In genomic region chr1:12121212-12122000, GRCh38 we compare ENCODE assay signal across 19 cellular contexts. TPM values are rescaled to one million over a fixed set of nuclear protein-coding genes. Genes with fewer than 3 reads are reported as not detected.
DNase-seq lines count a peak whose midpoint lies in the region; ATAC-seq and TF ChIP-seq lines count a peak whose summit lies in the region.
"Had no signal": no experiment of that assay in that cellular context is flagged by ENCODE, and none has a peak within 500 bp of the region (broad histone marks: within the 10 kb centered on the region; RNA-seq: fewer than 3 reads in every experiment).

No MANE protein-coding gene starts in this region.

- 60% methylated on average over 12 of the region's 12 CpGs for WGBS in suprapubic skin

- peak; percentile 86 for ATAC-seq in T-helper 17 cell
- ATAC-seq in HG03378 (IDR thresholded peaks at IDR 0.05; ENCODE audit: unreplicated experiment), result no peak
- no peak for ATAC-seq in HG02678 (IDR thresholded peaks at IDR 0.05; ENCODE audit: unreplicated experiment)

- no peak for DNase-seq in activated naive CD4-positive, alpha-beta T cell treated with anti-CD3 and anti-CD28 coated beads for 36 hours
- DNase-seq in T-helper 17 cell (no peak), fibroblast of the aortic adventitia (ENCODE audit: low read depth) (peak; percentile 94), suprapubic skin (ENCODE audit: low spot score in 2 of 2) (no peak), NCI-H1417 treated with DMSO at 0.1 percent for 48 hours (lab: John Stamatoyannopoulos, UW) (no peak)
- DNase-seq: activated CD4-positive, alpha-beta T cell treated with anti-CD3 and anti-CD28 coated beads, Interleukin-2, amount 50 U/mL, for 1 hour; GDM1; MM.1S; NCI-H2171; PC-9; stimulated activated CD4-positive, alpha-beta T cell treated with anti-CD3 and anti-CD28 coated beads, Interleukin-12 subunit alpha, Interleukin-12 subunit beta, amount 100 ng/mL, for 4 hours; uterus had no signal

- CTCF ChIA-PET in activated naive CD4-positive, alpha-beta T cell treated with anti-CD3 and anti-CD28 coated beads for 36 hours (lab: Charles Lee), result interaction anchor here (1.3 to 11.8 kb wide), 7 partner anchors 10 to 154 kb away, joined by 3 to 301 read pairs (median 4); no protein-coding TSS in a partner anchor

- TF ChIP-seq POLR2A in suprapubic skin (IDR thresholded peaks at IDR 0.05), result no peak

- intact Hi-C loops in activated naive CD4-positive, alpha-beta T cell treated with anti-CD3 and anti-CD28 coated beads for 36 hours (cut with micrococcal nuclease), result loop anchor here (10.0 kb wide), 1 partner anchor 533 kb away; no protein-coding TSS in a partner anchor

- H3K27ac Mint-ChIP-seq in activated naive CD4-positive, alpha-beta T cell treated with anti-CD3 and anti-CD28 coated beads, Interleukin-2, amount 50 U/mL, for 24 hours, result peak overlapping the region; percentile 20
- H3K27ac Mint-ChIP-seq in activated naive CD4-positive, alpha-beta T cell treated with anti-CD3 and anti-CD28 coated beads for 36 hours, result no peak overlapping the region
- H3K27ac Mint-ChIP-seq in T-helper 17 cell, result peak overlapping the region; percentile 39
- H3K27ac Mint-ChIP-seq: activated naive CD8-positive, alpha-beta T cell had no signal

- no peaks in the 10 kb centered on the region for H3K27me3 Mint-ChIP-seq in activated naive CD4-positive, alpha-beta T cell treated with anti-CD3 and anti-CD28 coated beads, Interleukin-2, amount 50 U/mL, for 24 hours
- no peaks in the 10 kb centered on the region for H3K27me3 Mint-ChIP-seq in activated naive CD4-positive, alpha-beta T cell treated with anti-CD3 and anti-CD28 coated beads for 36 hours (ENCODE audit: low read depth)
- H3K27me3 Mint-ChIP-seq in T-helper 17 cell, result no peaks in the 10 kb centered on the region

- no peaks in the 10 kb centered on the region for H3K36me3 ChIP-seq in suprapubic skin
- H3K36me3 ChIP-seq: uterus had no signal

- H3K27me3 ChIP-seq in suprapubic skin, result peaks cover 8% of the 10 kb centered on the region
- H3K27me3 ChIP-seq: hepatocyte, uterus had no signal

- no peak overlapping the region for H3K4me3 Mint-ChIP-seq in activated naive CD4-positive, alpha-beta T cell treated with anti-CD3 and anti-CD28 coated beads, Interleukin-2, amount 50 U/mL, for 24 hours
- no peak overlapping the region for H3K4me3 Mint-ChIP-seq in activated naive CD4-positive, alpha-beta T cell treated with anti-CD3 and anti-CD28 coated beads for 36 hours
- peak overlapping the region; percentile 65 for H3K4me3 Mint-ChIP-seq in T-helper 17 cell
- H3K4me3 Mint-ChIP-seq: activated naive CD8-positive, alpha-beta T cell; neural crest cell had no signal

- no peak overlapping the region for H3K27ac ChIP-seq in suprapubic skin
- H3K27ac ChIP-seq: hepatocyte, HL-60, PC-9, uterus had no signal

- H3K9me3 Mint-ChIP-seq in activated naive CD4-positive, alpha-beta T cell treated with anti-CD3 and anti-CD28 coated beads, Interleukin-2, amount 50 U/mL, for 24 hours, result no peaks in the 10 kb centered on the region
- no peaks in the 10 kb centered on the region for H3K9me3 Mint-ChIP-seq in activated naive CD4-positive, alpha-beta T cell treated with anti-CD3 and anti-CD28 coated beads for 36 hours
- H3K9me3 Mint-ChIP-seq: neural crest cell had no signal

- peak; percentile 36 for TF ChIP-seq EP300 in suprapubic skin (IDR thresholded peaks at IDR 0.05)

- H3K9me3 ChIP-seq in T-helper 17 cell (ENCODE audit: control insufficient read depth, low read length, poor library complexity, severe bottlenecking) (no peaks in the 10 kb centered on the region), suprapubic skin (no peaks in the 10 kb centered on the region)
- H3K9me3 ChIP-seq: uterus had no signal

- peaks cover 3% of the 10 kb centered on the region for H3K36me3 Mint-ChIP-seq in activated naive CD4-positive, alpha-beta T cell treated with anti-CD3 and anti-CD28 coated beads, Interleukin-2, amount 50 U/mL, for 24 hours
- H3K36me3 Mint-ChIP-seq in activated naive CD4-positive, alpha-beta T cell treated with anti-CD3 and anti-CD28 coated beads for 36 hours (ENCODE audit: low read depth), result peaks cover 4% of the 10 kb centered on the region
- no peaks in the 10 kb centered on the region for H3K36me3 Mint-ChIP-seq in T-helper 17 cell (ENCODE audit: low read depth)

- H3K4me1 ChIP-seq in suprapubic skin, result peaks cover 8% of the 10 kb centered on the region
- H3K4me1 ChIP-seq: uterus had no signal

- TF ChIP-seq CTCF in fibroblast of the aortic adventitia (IDR thresholded peaks at IDR 0.05; ENCODE audit: insufficient read depth, low read length), result no peak
- no peak for TF ChIP-seq CTCF in suprapubic skin (IDR thresholded peaks at IDR 0.05)

- H3K4me1 Mint-ChIP-seq in activated naive CD4-positive, alpha-beta T cell treated with anti-CD3 and anti-CD28 coated beads, Interleukin-2, amount 50 U/mL, for 24 hours, result peaks cover 36% of the 10 kb centered on the region
- peaks cover 23% of the 10 kb centered on the region for H3K4me1 Mint-ChIP-seq in activated naive CD4-positive, alpha-beta T cell treated with anti-CD3 and anti-CD28 coated beads for 36 hours (ENCODE audit: low read depth)
- peaks cover 25% of the 10 kb centered on the region for H3K4me1 Mint-ChIP-seq in T-helper 17 cell

- H3K4me3 ChIP-seq in fibroblast of the aortic adventitia (ENCODE audit: low read depth, low read length) (no peak overlapping the region), suprapubic skin (no peak overlapping the region)
- H3K4me3 ChIP-seq: hepatocyte, PC-9, uterus had no signal

RNA-seq across cellular contexts. Expression of gene TNFRSF1B, which starts 45.4 kb away (rescaled TPM):
- total RNA-seq in activated naive CD4-positive, alpha-beta T cell treated with anti-CD3 and anti-CD28 coated beads for 36 hours, result 10 to 100 TPM; 69.4 to 75.7 TPM
- total RNA-seq in T-helper 17 cell (100 to 1,000 TPM; 127 to 132 TPM), fibroblast of the aortic adventitia (ENCODE audit: low replicate concordance) (7.3 and 10.7 TPM in 2 replicates), suprapubic skin (10 to 100 TPM in 2 of 4 donors, 1 to 10 TPM in 2; 6.3 to 35.2 (median 11.9) TPM)

RNA-seq across cellular contexts. Expression of gene TNFRSF8, which starts 58.3 kb away (rescaled TPM):
- total RNA-seq in activated naive CD4-positive, alpha-beta T cell treated with anti-CD3 and anti-CD28 coated beads for 36 hours, result 10 to 100 TPM; 18.6 to 18.8 TPM
- total RNA-seq in T-helper 17 cell (under 1 TPM; 0.20 to 0.34 TPM), fibroblast of the aortic adventitia (ENCODE audit: low replicate concordance) (0.09 and 15.4 TPM in 2 replicates), suprapubic skin (1 to 10 TPM in 1 of 4 donors, under 1 TPM in 3; 0.30 to 1.2 (median 0.75) TPM)
- total RNA-seq: hepatocyte, neural crest cell, PC-9 had no signal
